ENCODE assay signal across 1 cellular context in the genomic region with DNA sequence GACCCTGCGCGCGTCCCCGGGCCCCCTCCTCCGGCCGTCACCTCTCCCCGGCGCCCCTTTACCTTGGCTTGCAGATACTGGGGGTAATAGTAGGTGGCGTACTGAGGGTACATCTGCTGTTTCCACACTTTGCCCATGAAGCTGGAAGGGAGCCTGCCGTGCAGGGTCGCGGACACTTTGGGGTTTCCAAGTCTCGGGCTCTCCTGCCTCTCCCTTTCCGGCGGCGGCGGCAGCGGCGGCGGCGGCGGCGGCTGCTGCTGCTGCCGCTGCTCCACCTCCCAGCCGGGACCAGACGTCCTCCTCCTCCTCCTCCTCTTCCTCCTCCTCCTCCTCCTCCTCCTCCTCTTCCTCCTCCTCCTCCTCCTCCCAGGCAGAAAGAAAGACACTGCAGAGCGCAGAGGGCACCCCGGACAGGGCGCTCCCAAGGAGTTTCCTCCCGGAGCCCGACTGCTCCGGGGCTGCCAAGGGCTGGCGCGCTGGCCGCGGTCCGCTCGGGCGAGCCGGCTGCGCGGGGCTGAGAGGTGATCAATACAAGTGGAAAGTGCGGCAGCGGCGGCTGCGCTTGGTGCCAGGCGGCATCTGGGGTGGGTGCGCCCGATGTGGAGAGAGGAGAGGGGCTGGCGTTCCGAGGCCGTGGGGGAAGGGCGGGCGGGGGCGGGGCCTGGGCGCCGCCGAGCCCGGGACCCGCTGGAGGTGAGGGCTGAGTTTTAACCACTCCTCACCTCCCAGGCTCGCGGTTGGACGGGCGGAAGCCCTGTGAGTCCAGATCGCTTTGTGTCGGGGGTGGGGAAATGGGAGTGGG.
TF ChIP-seq lines count a peak whose summit lies in the region.

A gene with protein sequence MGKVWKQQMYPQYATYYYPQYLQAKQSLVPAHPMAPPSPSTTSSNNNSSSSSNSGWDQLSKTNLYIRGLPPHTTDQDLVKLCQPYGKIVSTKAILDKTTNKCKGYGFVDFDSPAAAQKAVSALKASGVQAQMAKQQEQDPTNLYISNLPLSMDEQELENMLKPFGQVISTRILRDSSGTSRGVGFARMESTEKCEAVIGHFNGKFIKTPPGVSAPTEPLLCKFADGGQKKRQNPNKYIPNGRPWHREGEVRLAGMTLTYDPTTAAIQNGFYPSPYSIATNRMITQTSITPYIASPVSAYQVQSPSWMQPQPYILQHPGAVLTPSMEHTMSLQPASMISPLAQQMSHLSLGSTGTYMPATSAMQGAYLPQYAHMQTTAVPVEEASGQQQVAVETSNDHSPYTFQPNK (minus strand): TSS at position 581 of the 802 bp plus-strand sequence. CDS start 444 bp downstream, at position 137.

TF ChIP-seq in HEK293, 187 proteins besides CTCF, POLR2A, EP300 and RAD21 (continued from another document):
- TF ChIP-seq, protein P1, sequence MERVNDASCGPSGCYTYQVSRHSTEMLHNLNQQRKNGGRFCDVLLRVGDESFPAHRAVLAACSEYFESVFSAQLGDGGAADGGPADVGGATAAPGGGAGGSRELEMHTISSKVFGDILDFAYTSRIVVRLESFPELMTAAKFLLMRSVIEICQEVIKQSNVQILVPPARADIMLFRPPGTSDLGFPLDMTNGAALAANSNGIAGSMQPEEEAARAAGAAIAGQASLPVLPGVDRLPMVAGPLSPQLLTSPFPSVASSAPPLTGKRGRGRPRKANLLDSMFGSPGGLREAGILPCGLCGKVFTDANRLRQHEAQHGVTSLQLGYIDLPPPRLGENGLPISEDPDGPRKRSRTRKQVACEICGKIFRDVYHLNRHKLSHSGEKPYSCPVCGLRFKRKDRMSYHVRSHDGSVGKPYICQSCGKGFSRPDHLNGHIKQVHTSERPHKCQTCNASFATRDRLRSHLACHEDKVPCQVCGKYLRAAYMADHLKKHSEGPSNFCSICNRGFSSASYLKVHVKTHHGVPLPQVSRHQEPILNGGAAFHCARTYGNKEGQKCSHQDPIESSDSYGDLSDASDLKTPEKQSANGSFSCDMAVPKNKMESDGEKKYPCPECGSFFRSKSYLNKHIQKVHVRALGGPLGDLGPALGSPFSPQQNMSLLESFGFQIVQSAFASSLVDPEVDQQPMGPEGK (tag by site-specific recombination; IDR thresholded peaks at IDR 0.05), result peak; percentile 35; the same call in 1 of the 2 replicates
- TF ChIP-seq GLIS2 (tag by site-specific recombination; IDR thresholded peaks at IDR 0.05) (peak; percentile 11; the same call in 1 of the 2 replicates), ZBTB8A (tag by site-specific recombination; IDR thresholded peaks at IDR 0.05) (peak; percentile 68), ZNF654 (tag by site-specific recombination; IDR thresholded peaks at IDR 0.05; ENCODE audit: low read depth) (no peak), KLF9 (tag by site-specific recombination; IDR thresholded peaks at IDR 0.05; ENCODE audit: low read depth) (peak; percentile 49; the same call in 1 of the 2 replicates), SP2 (tag by site-specific recombination; IDR thresholded peaks at IDR 0.05) (peak; percentile 61)
- TF ChIP-seq, protein P2, sequence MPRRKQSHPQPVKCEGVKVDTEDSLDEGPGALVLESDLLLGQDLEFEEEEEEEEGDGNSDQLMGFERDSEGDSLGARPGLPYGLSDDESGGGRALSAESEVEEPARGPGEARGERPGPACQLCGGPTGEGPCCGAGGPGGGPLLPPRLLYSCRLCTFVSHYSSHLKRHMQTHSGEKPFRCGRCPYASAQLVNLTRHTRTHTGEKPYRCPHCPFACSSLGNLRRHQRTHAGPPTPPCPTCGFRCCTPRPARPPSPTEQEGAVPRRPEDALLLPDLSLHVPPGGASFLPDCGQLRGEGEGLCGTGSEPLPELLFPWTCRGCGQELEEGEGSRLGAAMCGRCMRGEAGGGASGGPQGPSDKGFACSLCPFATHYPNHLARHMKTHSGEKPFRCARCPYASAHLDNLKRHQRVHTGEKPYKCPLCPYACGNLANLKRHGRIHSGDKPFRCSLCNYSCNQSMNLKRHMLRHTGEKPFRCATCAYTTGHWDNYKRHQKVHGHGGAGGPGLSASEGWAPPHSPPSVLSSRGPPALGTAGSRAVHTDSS (tag by site-specific recombination; IDR thresholded peaks at IDR 0.05), result peak; percentile 91
- TF ChIP-seq, protein P3, sequence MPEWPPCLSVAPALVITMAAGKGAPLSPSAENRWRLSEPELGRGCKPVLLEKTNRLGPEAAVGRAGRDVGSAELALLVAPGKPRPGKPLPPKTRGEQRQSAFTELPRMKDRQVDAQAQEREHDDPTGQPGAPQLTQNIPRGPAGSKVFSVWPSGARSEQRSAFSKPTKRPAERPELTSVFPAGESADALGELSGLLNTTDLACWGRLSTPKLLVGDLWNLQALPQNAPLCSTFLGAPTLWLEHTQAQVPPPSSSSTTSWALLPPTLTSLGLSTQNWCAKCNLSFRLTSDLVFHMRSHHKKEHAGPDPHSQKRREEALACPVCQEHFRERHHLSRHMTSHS (tag by site-specific recombination; IDR thresholded peaks at IDR 0.05), result no peak
- TF ChIP-seq, protein P4, sequence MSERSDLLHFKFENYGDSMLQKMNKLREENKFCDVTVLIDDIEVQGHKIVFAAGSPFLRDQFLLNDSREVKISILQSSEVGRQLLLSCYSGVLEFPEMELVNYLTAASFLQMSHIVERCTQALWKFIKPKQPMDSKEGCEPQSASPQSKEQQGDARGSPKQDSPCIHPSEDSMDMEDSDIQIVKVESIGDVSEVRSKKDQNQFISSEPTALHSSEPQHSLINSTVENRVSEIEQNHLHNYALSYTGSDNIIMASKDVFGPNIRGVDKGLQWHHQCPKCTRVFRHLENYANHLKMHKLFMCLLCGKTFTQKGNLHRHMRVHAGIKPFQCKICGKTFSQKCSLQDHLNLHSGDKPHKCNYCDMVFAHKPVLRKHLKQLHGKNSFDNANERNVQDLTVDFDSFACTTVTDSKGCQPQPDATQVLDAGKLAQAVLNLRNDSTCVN (tag by site-specific recombination; optimal IDR thresholded peaks at IDR 0.05), result peak; percentile 70
TF ChIP-seq in HEK293: peak in this region for 8.
